ENCODE assay signal across 2 cellular contexts in the genomic region with DNA sequence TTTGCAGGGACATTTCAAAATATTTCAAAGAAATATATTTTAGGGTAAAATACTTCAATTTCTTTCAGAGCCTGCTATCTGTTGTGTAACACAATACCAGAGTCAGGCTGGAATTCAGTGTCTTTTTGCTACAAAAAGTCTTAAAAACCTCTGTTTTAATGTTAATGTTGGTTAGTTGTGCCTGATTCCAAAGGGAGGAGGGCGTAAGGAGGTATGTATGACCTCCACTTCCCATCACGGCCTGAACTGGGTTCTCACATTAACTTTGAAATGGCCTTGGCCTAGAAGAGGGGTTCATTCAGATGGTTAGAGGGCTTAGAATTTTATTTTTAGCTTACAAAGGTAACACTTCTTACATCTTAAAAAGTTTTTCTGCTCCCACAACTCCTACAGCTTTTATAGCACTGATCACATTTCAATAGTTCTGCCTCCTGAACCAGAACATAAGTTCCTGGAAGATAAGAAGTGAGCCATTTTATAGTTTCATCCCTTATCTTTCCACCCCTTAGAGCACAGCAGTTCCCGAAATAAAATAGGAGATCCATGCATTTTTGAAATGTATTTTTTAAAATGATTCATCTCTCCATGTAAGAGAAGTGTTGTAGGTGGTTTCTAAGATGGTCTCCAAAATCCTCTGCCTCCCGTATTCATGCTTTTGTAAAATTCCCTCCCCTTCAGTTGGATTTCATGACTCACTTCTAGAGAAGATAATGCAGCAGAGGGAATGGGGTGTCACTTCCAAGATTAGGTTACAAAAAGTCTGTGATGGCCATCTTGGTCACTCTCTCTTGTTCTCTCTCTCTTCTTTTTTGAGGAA.
TF ChIP-seq lines count a peak whose summit lies in the region.

No MANE protein-coding gene starts in this region.

TF ChIP-seq in GM23338, 12 proteins besides CTCF, POLR2A, EP300 and RAD21 (continues in another document):
- TF ChIP-seq, protein P1, sequence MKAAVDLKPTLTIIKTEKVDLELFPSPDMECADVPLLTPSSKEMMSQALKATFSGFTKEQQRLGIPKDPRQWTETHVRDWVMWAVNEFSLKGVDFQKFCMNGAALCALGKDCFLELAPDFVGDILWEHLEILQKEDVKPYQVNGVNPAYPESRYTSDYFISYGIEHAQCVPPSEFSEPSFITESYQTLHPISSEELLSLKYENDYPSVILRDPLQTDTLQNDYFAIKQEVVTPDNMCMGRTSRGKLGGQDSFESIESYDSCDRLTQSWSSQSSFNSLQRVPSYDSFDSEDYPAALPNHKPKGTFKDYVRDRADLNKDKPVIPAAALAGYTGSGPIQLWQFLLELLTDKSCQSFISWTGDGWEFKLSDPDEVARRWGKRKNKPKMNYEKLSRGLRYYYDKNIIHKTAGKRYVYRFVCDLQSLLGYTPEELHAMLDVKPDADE (IDR thresholded peaks at IDR 0.05): no peak
- TF ChIP-seq, protein P2, sequence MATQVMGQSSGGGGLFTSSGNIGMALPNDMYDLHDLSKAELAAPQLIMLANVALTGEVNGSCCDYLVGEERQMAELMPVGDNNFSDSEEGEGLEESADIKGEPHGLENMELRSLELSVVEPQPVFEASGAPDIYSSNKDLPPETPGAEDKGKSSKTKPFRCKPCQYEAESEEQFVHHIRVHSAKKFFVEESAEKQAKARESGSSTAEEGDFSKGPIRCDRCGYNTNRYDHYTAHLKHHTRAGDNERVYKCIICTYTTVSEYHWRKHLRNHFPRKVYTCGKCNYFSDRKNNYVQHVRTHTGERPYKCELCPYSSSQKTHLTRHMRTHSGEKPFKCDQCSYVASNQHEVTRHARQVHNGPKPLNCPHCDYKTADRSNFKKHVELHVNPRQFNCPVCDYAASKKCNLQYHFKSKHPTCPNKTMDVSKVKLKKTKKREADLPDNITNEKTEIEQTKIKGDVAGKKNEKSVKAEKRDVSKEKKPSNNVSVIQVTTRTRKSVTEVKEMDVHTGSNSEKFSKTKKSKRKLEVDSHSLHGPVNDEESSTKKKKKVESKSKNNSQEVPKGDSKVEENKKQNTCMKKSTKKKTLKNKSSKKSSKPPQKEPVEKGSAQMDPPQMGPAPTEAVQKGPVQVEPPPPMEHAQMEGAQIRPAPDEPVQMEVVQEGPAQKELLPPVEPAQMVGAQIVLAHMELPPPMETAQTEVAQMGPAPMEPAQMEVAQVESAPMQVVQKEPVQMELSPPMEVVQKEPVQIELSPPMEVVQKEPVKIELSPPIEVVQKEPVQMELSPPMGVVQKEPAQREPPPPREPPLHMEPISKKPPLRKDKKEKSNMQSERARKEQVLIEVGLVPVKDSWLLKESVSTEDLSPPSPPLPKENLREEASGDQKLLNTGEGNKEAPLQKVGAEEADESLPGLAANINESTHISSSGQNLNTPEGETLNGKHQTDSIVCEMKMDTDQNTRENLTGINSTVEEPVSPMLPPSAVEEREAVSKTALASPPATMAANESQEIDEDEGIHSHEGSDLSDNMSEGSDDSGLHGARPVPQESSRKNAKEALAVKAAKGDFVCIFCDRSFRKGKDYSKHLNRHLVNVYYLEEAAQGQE (IDR thresholded peaks at IDR 0.05; ENCODE audit: unreplicated experiment): no peak
- TF ChIP-seq EZH2phosphoT487 (IDR thresholded peaks at IDR 0.05; ENCODE audit: unreplicated experiment) (no peak), ZNF331 (CRISPR knock-in tag; IDR thresholded peaks at IDR 0.05; ENCODE audit: low read depth) (no peak), CREB1 (CRISPR knock-in tag; IDR thresholded peaks at IDR 0.05; ENCODE audit: low read depth) (no peak), STAT1 (IDR thresholded peaks at IDR 0.05; ENCODE audit: unreplicated experiment) (no peak), EZH2 (IDR thresholded peaks at IDR 0.05; ENCODE audit: low read depth, unreplicated experiment) (no peak), JUNB (IDR thresholded peaks at IDR 0.05; ENCODE audit: unreplicated experiment) (no peak), NANOG (IDR thresholded peaks at IDR 0.05; ENCODE audit: borderline replicate concordance) (no peak), POLR2AphosphoS5 (IDR thresholded peaks at IDR 0.05; ENCODE audit: low read depth) (no peak)

TF ChIP-seq in H1, 55 proteins besides CTCF, POLR2A, EP300 and RAD21:
- no peak for TF ChIP-seq TBP (IDR thresholded peaks at IDR 0.05; ENCODE audit: low read depth, low read length)
- no peak for TF ChIP-seq NRF1 (IDR thresholded peaks at IDR 0.05; ENCODE audit: low read depth, low read length)
- TF ChIP-seq ATF2 (IDR thresholded peaks at IDR 0.05; ENCODE audit: low read length): no peak
- TF ChIP-seq KDM4A (IDR thresholded peaks at IDR 0.05; ENCODE audit: low read depth, low read length, severe bottlenecking): no peak
- TF ChIP-seq ATF3 (IDR thresholded peaks at IDR 0.05; ENCODE audit: insufficient read depth, low read depth, low read length): no peak
- no peak for TF ChIP-seq TAF7 (optimal IDR thresholded peaks at IDR 0.05; ENCODE audit: borderline replicate concordance, low read depth, low read length)
- TF ChIP-seq CBX5 (IDR thresholded peaks at IDR 0.05; ENCODE audit: low read depth, low read length): no peak
- TF ChIP-seq SAP30 (IDR thresholded peaks at IDR 0.05; ENCODE audit: insufficient read depth, insufficient replicate concordance, low read length): no peak
- no peak for TF ChIP-seq CBX8 (IDR thresholded peaks at IDR 0.05; ENCODE audit: borderline replicate concordance, low read depth, low read length)
- TF ChIP-seq PHF8 (conservative IDR thresholded peaks at IDR 0.05; ENCODE audit: low read depth, low read length): no peak
- no peak for TF ChIP-seq TEAD4 (IDR thresholded peaks at IDR 0.05; ENCODE audit: low read depth, low read length)
- no peak for TF ChIP-seq SUZ12 (IDR thresholded peaks at IDR 0.05; ENCODE audit: low read length)
- TF ChIP-seq POLR2AphosphoS5 (IDR thresholded peaks at IDR 0.05; ENCODE audit: low read depth, low read length): no peak
- TF ChIP-seq CREB1 (IDR thresholded peaks at IDR 0.05): no peak
- TF ChIP-seq, protein P3, sequence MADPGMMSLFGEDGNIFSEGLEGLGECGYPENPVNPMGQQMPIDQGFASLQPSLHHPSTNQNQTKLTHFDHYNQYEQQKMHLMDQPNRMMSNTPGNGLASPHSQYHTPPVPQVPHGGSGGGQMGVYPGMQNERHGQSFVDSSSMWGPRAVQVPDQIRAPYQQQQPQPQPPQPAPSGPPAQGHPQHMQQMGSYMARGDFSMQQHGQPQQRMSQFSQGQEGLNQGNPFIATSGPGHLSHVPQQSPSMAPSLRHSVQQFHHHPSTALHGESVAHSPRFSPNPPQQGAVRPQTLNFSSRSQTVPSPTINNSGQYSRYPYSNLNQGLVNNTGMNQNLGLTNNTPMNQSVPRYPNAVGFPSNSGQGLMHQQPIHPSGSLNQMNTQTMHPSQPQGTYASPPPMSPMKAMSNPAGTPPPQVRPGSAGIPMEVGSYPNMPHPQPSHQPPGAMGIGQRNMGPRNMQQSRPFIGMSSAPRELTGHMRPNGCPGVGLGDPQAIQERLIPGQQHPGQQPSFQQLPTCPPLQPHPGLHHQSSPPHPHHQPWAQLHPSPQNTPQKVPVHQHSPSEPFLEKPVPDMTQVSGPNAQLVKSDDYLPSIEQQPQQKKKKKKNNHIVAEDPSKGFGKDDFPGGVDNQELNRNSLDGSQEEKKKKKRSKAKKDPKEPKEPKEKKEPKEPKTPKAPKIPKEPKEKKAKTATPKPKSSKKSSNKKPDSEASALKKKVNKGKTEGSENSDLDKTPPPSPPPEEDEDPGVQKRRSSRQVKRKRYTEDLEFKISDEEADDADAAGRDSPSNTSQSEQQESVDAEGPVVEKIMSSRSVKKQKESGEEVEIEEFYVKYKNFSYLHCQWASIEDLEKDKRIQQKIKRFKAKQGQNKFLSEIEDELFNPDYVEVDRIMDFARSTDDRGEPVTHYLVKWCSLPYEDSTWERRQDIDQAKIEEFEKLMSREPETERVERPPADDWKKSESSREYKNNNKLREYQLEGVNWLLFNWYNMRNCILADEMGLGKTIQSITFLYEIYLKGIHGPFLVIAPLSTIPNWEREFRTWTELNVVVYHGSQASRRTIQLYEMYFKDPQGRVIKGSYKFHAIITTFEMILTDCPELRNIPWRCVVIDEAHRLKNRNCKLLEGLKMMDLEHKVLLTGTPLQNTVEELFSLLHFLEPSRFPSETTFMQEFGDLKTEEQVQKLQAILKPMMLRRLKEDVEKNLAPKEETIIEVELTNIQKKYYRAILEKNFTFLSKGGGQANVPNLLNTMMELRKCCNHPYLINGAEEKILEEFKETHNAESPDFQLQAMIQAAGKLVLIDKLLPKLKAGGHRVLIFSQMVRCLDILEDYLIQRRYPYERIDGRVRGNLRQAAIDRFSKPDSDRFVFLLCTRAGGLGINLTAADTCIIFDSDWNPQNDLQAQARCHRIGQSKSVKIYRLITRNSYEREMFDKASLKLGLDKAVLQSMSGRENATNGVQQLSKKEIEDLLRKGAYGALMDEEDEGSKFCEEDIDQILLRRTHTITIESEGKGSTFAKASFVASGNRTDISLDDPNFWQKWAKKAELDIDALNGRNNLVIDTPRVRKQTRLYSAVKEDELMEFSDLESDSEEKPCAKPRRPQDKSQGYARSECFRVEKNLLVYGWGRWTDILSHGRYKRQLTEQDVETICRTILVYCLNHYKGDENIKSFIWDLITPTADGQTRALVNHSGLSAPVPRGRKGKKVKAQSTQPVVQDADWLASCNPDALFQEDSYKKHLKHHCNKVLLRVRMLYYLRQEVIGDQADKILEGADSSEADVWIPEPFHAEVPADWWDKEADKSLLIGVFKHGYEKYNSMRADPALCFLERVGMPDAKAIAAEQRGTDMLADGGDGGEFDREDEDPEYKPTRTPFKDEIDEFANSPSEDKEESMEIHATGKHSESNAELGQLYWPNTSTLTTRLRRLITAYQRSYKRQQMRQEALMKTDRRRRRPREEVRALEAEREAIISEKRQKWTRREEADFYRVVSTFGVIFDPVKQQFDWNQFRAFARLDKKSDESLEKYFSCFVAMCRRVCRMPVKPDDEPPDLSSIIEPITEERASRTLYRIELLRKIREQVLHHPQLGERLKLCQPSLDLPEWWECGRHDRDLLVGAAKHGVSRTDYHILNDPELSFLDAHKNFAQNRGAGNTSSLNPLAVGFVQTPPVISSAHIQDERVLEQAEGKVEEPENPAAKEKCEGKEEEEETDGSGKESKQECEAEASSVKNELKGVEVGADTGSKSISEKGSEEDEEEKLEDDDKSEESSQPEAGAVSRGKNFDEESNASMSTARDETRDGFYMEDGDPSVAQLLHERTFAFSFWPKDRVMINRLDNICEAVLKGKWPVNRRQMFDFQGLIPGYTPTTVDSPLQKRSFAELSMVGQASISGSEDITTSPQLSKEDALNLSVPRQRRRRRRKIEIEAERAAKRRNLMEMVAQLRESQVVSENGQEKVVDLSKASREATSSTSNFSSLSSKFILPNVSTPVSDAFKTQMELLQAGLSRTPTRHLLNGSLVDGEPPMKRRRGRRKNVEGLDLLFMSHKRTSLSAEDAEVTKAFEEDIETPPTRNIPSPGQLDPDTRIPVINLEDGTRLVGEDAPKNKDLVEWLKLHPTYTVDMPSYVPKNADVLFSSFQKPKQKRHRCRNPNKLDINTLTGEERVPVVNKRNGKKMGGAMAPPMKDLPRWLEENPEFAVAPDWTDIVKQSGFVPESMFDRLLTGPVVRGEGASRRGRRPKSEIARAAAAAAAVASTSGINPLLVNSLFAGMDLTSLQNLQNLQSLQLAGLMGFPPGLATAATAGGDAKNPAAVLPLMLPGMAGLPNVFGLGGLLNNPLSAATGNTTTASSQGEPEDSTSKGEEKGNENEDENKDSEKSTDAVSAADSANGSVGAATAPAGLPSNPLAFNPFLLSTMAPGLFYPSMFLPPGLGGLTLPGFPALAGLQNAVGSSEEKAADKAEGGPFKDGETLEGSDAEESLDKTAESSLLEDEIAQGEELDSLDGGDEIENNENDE (IDR thresholded peaks at IDR 0.05; ENCODE audit: insufficient replicate concordance, low read length): no peak
- no peak for TF ChIP-seq GABPA (IDR thresholded peaks at IDR 0.05; ENCODE audit: borderline replicate concordance, insufficient read depth, low read length)
- TF ChIP-seq FOSL1 (IDR thresholded peaks at IDR 0.05; ENCODE audit: insufficient read depth, low read depth, low read length): no peak
TF ChIP-seq in H1: peak in this region for 0.
